ENCODE assay signal across 11 cellular contexts in the genomic region with DNA sequence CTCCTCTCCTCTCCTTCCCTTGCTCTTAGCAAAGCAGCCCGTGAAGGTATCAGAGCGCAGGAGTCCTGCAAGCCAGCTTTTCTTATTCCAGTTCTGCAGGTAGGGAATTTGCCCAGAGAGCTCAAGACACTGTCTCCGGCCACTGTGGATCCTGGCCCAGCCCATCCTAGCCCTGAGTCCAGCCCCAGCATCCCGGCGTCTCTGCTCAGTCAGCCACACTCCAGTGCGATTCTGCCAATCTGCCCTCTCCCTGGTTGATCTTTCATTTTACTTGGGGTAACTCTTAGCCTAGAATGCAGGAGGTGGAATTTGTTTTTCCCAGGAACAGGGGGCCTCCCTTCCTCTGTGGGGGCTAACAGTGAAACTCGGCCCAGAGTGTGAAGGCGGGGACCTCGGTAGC.
DNase-seq lines count a peak whose midpoint lies in the region; ATAC-seq and TF ChIP-seq lines count a peak whose summit lies in the region.
"Had no signal": no experiment of that assay in that cellular context is flagged by ENCODE, and none has a peak within 500 bp of the region (broad histone marks: within the 10 kb centered on the region; RNA-seq: fewer than 3 reads in every experiment).

No MANE protein-coding gene starts in this region.

- DNase-seq in colonic mucosa (no peak), mucosa of descending colon (peak in 1 of 3 donors; percentile 55), tibial artery (no peak), activated gamma-delta T cell treated with Interleukin-2 at 50 U/mL for 16 hours (no peak), NCI-H2227 (lab: John Stamatoyannopoulos, UW; ENCODE audit: unreplicated experiment) (no peak)
- DNase-seq: activated CD4-positive, alpha-beta T cell treated with anti-CD3 and anti-CD28 coated beads for 48 hours; islet precursor cell; NK-92 treated with Interleukin-12 subunit alpha and Interleukin-12 subunit beta, amount 100 ng/mL, for 24 hours had no signal

- H3K4me3 ChIP-seq in HUES48 (ENCODE audit: low read depth, low read length) (no peak overlapping the region), colonic mucosa (no peak overlapping the region), mucosa of descending colon (no peak overlapping the region), tibial artery (peak overlapping the region; percentile 8 to 39)

- intact Hi-C loops in colonic mucosa (cut with DNase I), result no loop called here
- intact Hi-C loops in mucosa of descending colon (cut with DNase I, micrococcal nuclease), result no loop called here
- intact Hi-C loops in tibial artery (cut with DNase I; ENCODE audit: low total_unique reads), result no loop called here

- H3K27me3 ChIP-seq in HUES48 (ENCODE audit: control insufficient read depth, insufficient read depth, low read length) (0 out of 2 replicates have a peak, but pooled peaks cover 4% of the 10 kb centered on the region), colonic mucosa (no peaks in the 10 kb centered on the region), tibial artery (no peaks in the 10 kb centered on the region)

- H3K9me3 ChIP-seq in HUES48 (ENCODE audit: control insufficient read depth, insufficient read depth, low read length), result no peaks in the 10 kb centered on the region
- H3K9me3 ChIP-seq in colonic mucosa, result no peaks in the 10 kb centered on the region
- H3K9me3 ChIP-seq in mucosa of descending colon, result no peaks in the 10 kb centered on the region
- H3K9me3 ChIP-seq in tibial artery, result no peaks in the 10 kb centered on the region

- ATAC-seq in mucosa of descending colon, result peak; percentile 26
- no peak for ATAC-seq in GM21447 (IDR thresholded peaks at IDR 0.05; ENCODE audit: unreplicated experiment)
- ATAC-seq: HCT116 had no signal

- no peaks in the 10 kb centered on the region for H3K36me3 ChIP-seq in HUES48 (ENCODE audit: control insufficient read depth, insufficient read depth, low read length)
- no peaks in the 10 kb centered on the region for H3K36me3 ChIP-seq in colonic mucosa
- H3K36me3 ChIP-seq in mucosa of descending colon (ENCODE audit: low read depth), result no peaks in the 10 kb centered on the region
- H3K36me3 ChIP-seq in tibial artery, result peaks cover 0 to 10% (median 5%) of the 10 kb centered on the region in 3 donors

- H3K9ac ChIP-seq in HUES48 (ENCODE audit: low read depth, low read length) (no peak overlapping the region), colonic mucosa (ENCODE audit: low read depth in 2 of 2, low read length in 2 of 2) (peak overlapping the region; percentile 64 to 75)

- peak overlapping the region; percentile 80 for H3K27ac ChIP-seq in HUES48 (ENCODE audit: low read depth, low read length)
- H3K27ac ChIP-seq in colonic mucosa, result peak overlapping the region; percentile 77
- H3K27ac ChIP-seq in tibial artery, result peak overlapping the region; percentile 73 to 74

- peaks cover 43% of the 10 kb centered on the region for H3K4me1 ChIP-seq in HUES48 (ENCODE audit: control insufficient read depth, insufficient read depth, low read length)
- H3K4me1 ChIP-seq in colonic mucosa, result peaks cover 19% of the 10 kb centered on the region
- peaks cover 32% of the 10 kb centered on the region for H3K4me1 ChIP-seq in mucosa of descending colon (ENCODE audit: low read depth)
- peaks cover 0 to 24% (median 23%) of the 10 kb centered on the region in 4 donors for H3K4me1 ChIP-seq in tibial artery

- TF ChIP-seq CTCF in colonic mucosa (IDR thresholded peaks at IDR 0.05) (no peak), mucosa of descending colon (IDR thresholded peaks at IDR 0.05) (no peak), tibial artery (IDR thresholded peaks at IDR 0.05) (no peak)

Comparison
In these comparisons a context has a peak if more than half of its experiments do, and no peak if none do; other contexts are left out.
1. H3K4me3 ChIP-seq: peak in tibial artery (2 of 2); none in HUES48 (single experiment), colonic mucosa (single experiment) and mucosa of descending colon (single experiment).
2. Peak in every context shown above with its lines, with median percentiles within 50 percentile points of each other: H3K27ac ChIP-seq.